In the genomic region with DNA sequence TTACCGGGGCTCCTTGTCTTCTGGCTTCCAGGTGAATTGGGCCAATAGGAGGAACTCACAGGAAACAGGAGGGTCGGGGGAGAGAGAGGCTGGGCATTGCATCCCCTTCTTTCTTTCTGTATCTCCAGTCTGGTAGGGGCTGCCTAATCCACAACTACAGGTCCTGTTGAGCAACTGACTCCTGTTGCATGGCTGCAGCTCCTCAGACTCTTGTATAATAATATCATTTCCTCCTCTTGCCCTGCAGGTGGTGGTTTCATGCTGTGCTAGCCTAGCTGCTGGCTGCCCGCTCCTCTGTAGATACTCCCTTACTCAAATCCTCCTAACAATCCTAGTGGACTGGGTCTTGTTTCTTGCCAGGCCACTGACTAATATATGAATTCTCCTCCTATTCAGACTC, we compare ENCODE assay signal across 18 cellular contexts.
DNase-seq lines count a peak whose midpoint lies in the region; ATAC-seq and TF ChIP-seq lines count a peak whose summit lies in the region.
"Had no signal": no experiment of that assay in that cellular context is flagged by ENCODE, and none has a peak within 500 bp of the region (broad histone marks: within the 10 kb centered on the region; RNA-seq: fewer than 3 reads in every experiment).

No MANE protein-coding gene starts in this region.

- intact Hi-C loops in right cardiac atrium (cut with DNase I): no loop called here

- no peaks in the 10 kb centered on the region for H3K27me3 ChIP-seq in right cardiac atrium (ENCODE audit: control insufficient read depth, insufficient read depth)
- H3K27me3 ChIP-seq: gastroesophageal sphincter, upper lobe of left lung had no signal

- no peak overlapping the region for H3K27ac ChIP-seq in right cardiac atrium (ENCODE audit: low read length)
- H3K27ac ChIP-seq: epithelial cell of prostate, gastroesophageal sphincter, RWPE1, upper lobe of left lung had no signal

- 70% methylated on average over 3 of the region's 3 CpGs for WGBS in right cardiac atrium

- H3K9me3 ChIP-seq in right cardiac atrium (ENCODE audit: control insufficient read depth, low read length): no peaks in the 10 kb centered on the region
- H3K9me3 ChIP-seq: upper lobe of left lung had no signal

- H3K4me3 ChIP-seq in LNCaP clone FGC (ENCODE audit: low read depth, low read length): no peak overlapping the region
- no peak overlapping the region for H3K4me3 ChIP-seq in right cardiac atrium (ENCODE audit: low read length)
- H3K4me3 ChIP-seq: gastroesophageal sphincter, upper lobe of left lung had no signal

- no peaks in the 10 kb centered on the region for H3K4me1 ChIP-seq in right cardiac atrium (ENCODE audit: control insufficient read depth, insufficient read depth, low read length)
- H3K4me1 ChIP-seq: gastroesophageal sphincter, upper lobe of left lung had no signal

- ATAC-seq in activated CD4-positive, CD25-positive, alpha-beta regulatory T cell treated with anti-CD3 and anti-CD28 coated beads, Interleukin-2, amount 50 U/mL, for 24 hours: no peak
- ATAC-seq in HG02571 (IDR thresholded peaks at IDR 0.05; ENCODE audit: unreplicated experiment): no peak
- ATAC-seq in right cardiac atrium: no peak
- ATAC-seq: gastroesophageal sphincter; stimulated activated naive CD8-positive, alpha-beta T cell treated with anti-CD3 and anti-CD28 coated beads, Interleukin-15, Interleukin-2, amounts not matched to agents 100 U/mL and 50 U/mL, for 24 hours had no signal

- TF ChIP-seq CTCF in LNCaP clone FGC (IDR thresholded peaks at IDR 0.05; ENCODE audit: control insufficient read depth, extremely low read depth, insufficient read depth): peak; percentile 35

- DNase-seq in DMS79 treated with DMSO at 0.1 percent for 48 hours (lab: John Stamatoyannopoulos, UW): peak; percentile 21
- DNase-seq in DMS79 (lab: John Stamatoyannopoulos, UW): no peak
- DNase-seq in LNCaP clone FGC (ENCODE audit: low read depth): no peak
- peak; percentile 7 for DNase-seq in amniotic epithelial cell (ENCODE audit: low read depth)
- DNase-seq in non-pigmented ciliary epithelial cell (ENCODE audit: low read depth): peak; percentile 17
- no peak for DNase-seq in right cardiac atrium
- DNase-seq: activated CD4-positive, alpha-beta T cell treated with anti-CD3 and anti-CD28 coated beads for 1 hour; activated gamma-delta T cell; anterior cingulate cortex; NCI-H2171 treated with DMSO at 0.1 percent for 48 hours; stimulated activated naive CD8-positive, alpha-beta T cell treated with anti-CD3 and anti-CD28 coated beads, Interleukin-15, Interleukin-2, amounts not matched to agents 100 U/mL and 50 U/mL, for 24 hours; T-helper 2 cell; upper lobe of left lung had no signal

Comparison
In these comparisons a context has a peak if more than half of its experiments do, and no peak if none do; other contexts are left out.
1. DNase-seq: peak in DMS79 treated with DMSO at 0.1 percent for 48 hours (single experiment), amniotic epithelial cell (single experiment) and non-pigmented ciliary epithelial cell (single experiment); none in DMS79 (single experiment), LNCaP clone FGC (single experiment) and right cardiac atrium (0 of 3).